Comparison of ENCODE assay signal across 12 cellular contexts in genomic region chr1:93750946-93751345, GRCh38.
DNase-seq lines count a peak whose midpoint lies in the region; ATAC-seq and TF ChIP-seq lines count a peak whose summit lies in the region.
"Had no signal": no experiment of that assay in that cellular context is flagged by ENCODE, and none has a peak within 500 bp of the region (broad histone marks: within the 10 kb centered on the region; RNA-seq: fewer than 3 reads in every experiment).

No MANE protein-coding gene starts in this region.

- no peak for TF ChIP-seq EP300 in suprapubic skin (IDR thresholded peaks at IDR 0.05)

- H3K4me1 Mint-ChIP-seq in T-helper 2 cell treated with Interferon-gamma antibody and Interleukin-4, amounts not matched to agents 5 μg/mL and 100 μg/mL, for 36 hours (ENCODE audit: low read depth) = peaks cover 44% of the 10 kb centered on the region
- H3K4me1 Mint-ChIP-seq in dendritic cell treated with granulocyte-macrophage colony-stimulating factor and Interleukin-4, amounts not matched to agents 40 ng/mL and 50 ng/mL, for 4 days (ENCODE audit: low read depth) = peaks cover 44% of the 10 kb centered on the region
- H3K4me1 Mint-ChIP-seq in activated naive CD4-positive, alpha-beta T cell treated with anti-CD3 and anti-CD28 coated beads, Interleukin-2, amount 10 ng/mL, durations not matched to agents 7 days and 5 days = peaks cover 14% of the 10 kb centered on the region

- CTCF ChIA-PET in activated naive CD4-positive, alpha-beta T cell treated with anti-CD3 and anti-CD28 coated beads, Interleukin-2, amount 10 ng/mL, durations not matched to agents 7 days and 5 days (lab: Charles Lee) = interaction anchor here (1.3 kb wide), 1 partner anchor 21 kb away, joined by 4 read pairs; no protein-coding TSS in a partner anchor

- H3K27ac Mint-ChIP-seq in T-helper 2 cell treated with Interferon-gamma antibody and Interleukin-4, amounts not matched to agents 5 μg/mL and 100 μg/mL, for 36 hours = peak overlapping the region; percentile 47
- H3K27ac Mint-ChIP-seq in dendritic cell treated with granulocyte-macrophage colony-stimulating factor and Interleukin-4, amounts not matched to agents 40 ng/mL and 50 ng/mL, for 4 days = peak overlapping the region; percentile 70
- H3K27ac Mint-ChIP-seq in activated naive CD4-positive, alpha-beta T cell treated with anti-CD3 and anti-CD28 coated beads, Interleukin-2, amount 10 ng/mL, durations not matched to agents 7 days and 5 days = no peak overlapping the region

- H3K36me3 ChIP-seq in suprapubic skin = no peaks in the 10 kb centered on the region
- H3K36me3 ChIP-seq: upper lobe of left lung had no signal

- H3K9me3 Mint-ChIP-seq in T-helper 2 cell treated with Interferon-gamma antibody and Interleukin-4, amounts not matched to agents 5 μg/mL and 100 μg/mL, for 36 hours = peaks cover 15% of the 10 kb centered on the region
- H3K9me3 Mint-ChIP-seq in dendritic cell treated with granulocyte-macrophage colony-stimulating factor and Interleukin-4, amounts not matched to agents 40 ng/mL and 50 ng/mL, for 4 days = peaks cover 13% of the 10 kb centered on the region
- H3K9me3 Mint-ChIP-seq in activated naive CD4-positive, alpha-beta T cell treated with anti-CD3 and anti-CD28 coated beads, Interleukin-2, amount 10 ng/mL, durations not matched to agents 7 days and 5 days = peaks cover 9% of the 10 kb centered on the region

- no peak overlapping the region for H3K4me3 ChIP-seq in suprapubic skin
- H3K4me3 ChIP-seq: upper lobe of left lung had no signal

- H3K4me3 Mint-ChIP-seq in T-helper 2 cell treated with Interferon-gamma antibody and Interleukin-4, amounts not matched to agents 5 μg/mL and 100 μg/mL, for 36 hours = no peak overlapping the region
- no peak overlapping the region for H3K4me3 Mint-ChIP-seq in dendritic cell treated with granulocyte-macrophage colony-stimulating factor and Interleukin-4, amounts not matched to agents 40 ng/mL and 50 ng/mL, for 4 days
- H3K4me3 Mint-ChIP-seq in activated naive CD4-positive, alpha-beta T cell treated with anti-CD3 and anti-CD28 coated beads, Interleukin-2, amount 10 ng/mL, durations not matched to agents 7 days and 5 days = no peak overlapping the region

- H3K36me3 Mint-ChIP-seq in T-helper 2 cell treated with Interferon-gamma antibody and Interleukin-4, amounts not matched to agents 5 μg/mL and 100 μg/mL, for 36 hours (ENCODE audit: low read depth) = peaks cover 3% of the 10 kb centered on the region
- no peaks in the 10 kb centered on the region for H3K36me3 Mint-ChIP-seq in dendritic cell treated with granulocyte-macrophage colony-stimulating factor and Interleukin-4, amounts not matched to agents 40 ng/mL and 50 ng/mL, for 4 days (ENCODE audit: low read depth)
- no peaks in the 10 kb centered on the region for H3K36me3 Mint-ChIP-seq in activated naive CD4-positive, alpha-beta T cell treated with anti-CD3 and anti-CD28 coated beads, Interleukin-2, amount 10 ng/mL, durations not matched to agents 7 days and 5 days

- peaks cover 3% of the 10 kb centered on the region for H3K27me3 Mint-ChIP-seq in T-helper 2 cell treated with Interferon-gamma antibody and Interleukin-4, amounts not matched to agents 5 μg/mL and 100 μg/mL, for 36 hours (ENCODE audit: low read depth)
- H3K27me3 Mint-ChIP-seq in dendritic cell treated with granulocyte-macrophage colony-stimulating factor and Interleukin-4, amounts not matched to agents 40 ng/mL and 50 ng/mL, for 4 days = peaks cover 5% of the 10 kb centered on the region
- H3K27me3 Mint-ChIP-seq in activated naive CD4-positive, alpha-beta T cell treated with anti-CD3 and anti-CD28 coated beads, Interleukin-2, amount 10 ng/mL, durations not matched to agents 7 days and 5 days = peaks cover 14% of the 10 kb centered on the region

- intact Hi-C loops in dendritic cell treated with granulocyte-macrophage colony-stimulating factor and Interleukin-4, amounts not matched to agents 40 ng/mL and 50 ng/mL, for 4 days (cut with micrococcal nuclease) = loop anchor here (5.0 to 10.0 kb wide), 2 partner anchors 54 to 74 kb away; no protein-coding TSS in a partner anchor

- TF ChIP-seq POLR2A in suprapubic skin (IDR thresholded peaks at IDR 0.05) = no peak

- no peak for TF ChIP-seq CTCF in suprapubic skin (IDR thresholded peaks at IDR 0.05)

- H3K9me3 ChIP-seq in suprapubic skin = no peaks in the 10 kb centered on the region

- peaks cover 59% of the 10 kb centered on the region for H3K4me1 ChIP-seq in suprapubic skin

- DNase-seq in T-helper 2 cell treated with Interferon-gamma antibody and Interleukin-4, amounts not matched to agents 5 μg/mL and 100 μg/mL, for 36 hours (ENCODE audit: low spot score) = no peak
- DNase-seq in T-helper 2 cell = no peak
- no peak for DNase-seq in suprapubic skin (ENCODE audit: low spot score in 2 of 2)
- no peak for DNase-seq in NCI-H510A (lab: John Stamatoyannopoulos, UW)
- DNase-seq in activated naive CD4-positive, alpha-beta T cell treated with anti-CD3 and anti-CD28 coated beads, Interleukin-2, amount 10 ng/mL, durations not matched to agents 7 days and 5 days = no peak
- DNase-seq: DMS79, NCI-H1694 treated with DMSO at 0.1 percent for 48 hours had no signal

- H3K27me3 ChIP-seq in suprapubic skin = no peaks in the 10 kb centered on the region
- H3K27me3 ChIP-seq: upper lobe of left lung had no signal

- WGBS in suprapubic skin = 54% methylated on average over 6 of the region's 6 CpGs

- peak overlapping the region; percentile 36 for H3K27ac ChIP-seq in suprapubic skin

- peak; percentile 52 for ATAC-seq in HG03521 (IDR thresholded peaks at IDR 0.05; ENCODE audit: unreplicated experiment)
- no peak for ATAC-seq in GM18858 (IDR thresholded peaks at IDR 0.05; ENCODE audit: unreplicated experiment)
- ATAC-seq: Panc1 had no signal
